10 cellular contexts compared by ENCODE assay signal in the genomic region with DNA sequence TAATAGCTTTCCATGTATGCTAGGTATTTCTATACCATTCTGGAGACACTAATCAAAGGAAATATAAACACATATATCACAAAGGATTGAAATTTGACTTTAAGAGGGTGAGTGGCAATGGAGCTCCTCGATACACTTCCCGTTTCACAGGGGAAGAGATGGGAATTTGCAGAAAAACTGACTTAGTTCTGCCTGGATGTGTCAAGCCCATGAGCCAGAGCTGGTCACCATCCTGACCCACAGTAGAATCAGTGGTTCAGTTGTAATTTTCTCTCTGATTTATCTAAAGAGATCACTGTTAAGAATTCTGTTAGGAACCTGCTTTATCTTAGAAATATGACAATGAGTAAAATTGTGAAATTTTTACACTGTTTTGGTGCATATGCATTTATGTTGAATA. TPM values are rescaled to one million over a fixed set of nuclear protein-coding genes. Genes with fewer than 3 reads are reported as not detected.
DNase-seq lines count a peak whose midpoint lies in the region; ATAC-seq, FAIRE-seq and TF ChIP-seq lines count a peak whose summit lies in the region.
"Had no signal": no experiment of that assay in that cellular context is flagged by ENCODE, and none has a peak within 500 bp of the region (broad histone marks: within the 10 kb centered on the region; RNA-seq: fewer than 3 reads in every experiment).

No MANE protein-coding gene starts in this region.

- TF ChIP-seq CTCF in uterus (IDR thresholded peaks at IDR 0.05) (no peak), D721Med (IDR thresholded peaks at IDR 0.05; ENCODE audit: insufficient read depth, missing control alignments) (no peak)

- H3K36me3 ChIP-seq in uterus, result no peaks in the 10 kb centered on the region

- TF ChIP-seq POLR2A in uterus (IDR thresholded peaks at IDR 0.05), result no peak

- no peaks in the 10 kb centered on the region for H3K9me3 ChIP-seq in uterus

- H3K4me3 ChIP-seq in uterus, result peak overlapping the region in 1 of 2 donors; percentile 10

- H3K27ac ChIP-seq in uterus, result peak overlapping the region; percentile 41 to 57
- H3K27ac ChIP-seq: C4-2B had no signal

- FAIRE-seq in D721Med (lab: Jason Lieb, UNC), result no peak

- DNase-seq in Right ventricle myocardium inferior (ENCODE audit: missing footprints), result no peak
- no peak for DNase-seq in cardiac septum (ENCODE audit: low spot score)
- DNase-seq in left ventricle myocardium superior, result no peak
- no peak for DNase-seq in uterus
- no peak for DNase-seq in ecto neural progenitor cell (ENCODE audit: low spot score)
- no peak for DNase-seq in D721Med (ENCODE audit: insufficient read length, low spot score)
- DNase-seq: NCI-H1048 had no signal

- intact Hi-C loops in Right ventricle myocardium inferior (cut with DNase I) (no loop called here), cardiac septum (cut with DNase I) (no loop called here), left ventricle myocardium superior (cut with micrococcal nuclease) (no loop called here), uterus (cut with DNase I; ENCODE audit: low total_unique reads) (no loop called here)

- peak; percentile 40 for ATAC-seq in Right ventricle myocardium inferior
- peak; percentile 49 for ATAC-seq in SK-N-SH treated with all-trans-retinoic acid at 6 μM for 48 hours
- peak; percentile 57 for ATAC-seq in left ventricle myocardium superior
- ATAC-seq in GM18519 (IDR thresholded peaks at IDR 0.05; ENCODE audit: low FRiP score, unreplicated experiment), result no peak

- H3K4me1 ChIP-seq in uterus, result no peaks in the 10 kb centered on the region

- H3K27me3 ChIP-seq in uterus, result no peaks in the 10 kb centered on the region

TF ChIP-seq in SK-N-SH treated with all-trans-retinoic acid at 6 μM for 48 hours, 23 proteins besides CTCF, POLR2A, EP300 and RAD21:
- no peak for TF ChIP-seq BACH2 (CRISPR knock-in tag; IDR thresholded peaks at IDR 0.05; ENCODE audit: borderline replicate concordance)
- TF ChIP-seq ZNF8 (CRISPR knock-in tag; IDR thresholded peaks at IDR 0.05), result no peak
- no peak for TF ChIP-seq ZFP3 (CRISPR knock-in tag; IDR thresholded peaks at IDR 0.05)
- no peak for TF ChIP-seq OSR1 (CRISPR knock-in tag; IDR thresholded peaks at IDR 0.05)
- TF ChIP-seq, protein P1, sequence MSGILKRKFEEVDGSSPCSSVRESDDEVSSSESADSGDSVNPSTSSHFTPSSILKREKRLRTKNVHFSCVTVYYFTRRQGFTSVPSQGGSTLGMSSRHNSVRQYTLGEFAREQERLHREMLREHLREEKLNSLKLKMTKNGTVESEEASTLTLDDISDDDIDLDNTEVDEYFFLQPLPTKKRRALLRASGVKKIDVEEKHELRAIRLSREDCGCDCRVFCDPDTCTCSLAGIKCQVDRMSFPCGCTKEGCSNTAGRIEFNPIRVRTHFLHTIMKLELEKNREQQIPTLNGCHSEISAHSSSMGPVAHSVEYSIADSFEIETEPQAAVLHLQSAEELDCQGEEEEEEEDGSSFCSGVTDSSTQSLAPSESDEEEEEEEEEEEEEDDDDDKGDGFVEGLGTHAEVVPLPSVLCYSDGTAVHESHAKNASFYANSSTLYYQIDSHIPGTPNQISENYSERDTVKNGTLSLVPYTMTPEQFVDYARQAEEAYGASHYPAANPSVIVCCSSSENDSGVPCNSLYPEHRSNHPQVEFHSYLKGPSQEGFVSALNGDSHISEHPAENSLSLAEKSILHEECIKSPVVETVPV (CRISPR knock-in tag; IDR thresholded peaks at IDR 0.05), result no peak
- TF ChIP-seq, protein P2, sequence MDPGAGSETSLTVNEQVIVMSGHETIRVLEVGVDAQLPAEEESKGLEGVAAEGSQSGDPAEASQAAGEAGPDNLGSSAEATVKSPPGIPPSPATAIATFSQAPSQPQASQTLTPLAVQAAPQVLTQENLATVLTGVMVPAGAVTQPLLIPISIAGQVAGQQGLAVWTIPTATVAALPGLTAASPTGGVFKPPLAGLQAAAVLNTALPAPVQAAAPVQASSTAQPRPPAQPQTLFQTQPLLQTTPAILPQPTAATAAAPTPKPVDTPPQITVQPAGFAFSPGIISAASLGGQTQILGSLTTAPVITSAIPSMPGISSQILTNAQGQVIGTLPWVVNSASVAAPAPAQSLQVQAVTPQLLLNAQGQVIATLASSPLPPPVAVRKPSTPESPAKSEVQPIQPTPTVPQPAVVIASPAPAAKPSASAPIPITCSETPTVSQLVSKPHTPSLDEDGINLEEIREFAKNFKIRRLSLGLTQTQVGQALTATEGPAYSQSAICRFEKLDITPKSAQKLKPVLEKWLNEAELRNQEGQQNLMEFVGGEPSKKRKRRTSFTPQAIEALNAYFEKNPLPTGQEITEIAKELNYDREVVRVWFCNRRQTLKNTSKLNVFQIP (CRISPR knock-in tag; IDR thresholded peaks at IDR 0.05; ENCODE audit: borderline replicate concordance, low read depth), result no peak
- TF ChIP-seq, protein P3, sequence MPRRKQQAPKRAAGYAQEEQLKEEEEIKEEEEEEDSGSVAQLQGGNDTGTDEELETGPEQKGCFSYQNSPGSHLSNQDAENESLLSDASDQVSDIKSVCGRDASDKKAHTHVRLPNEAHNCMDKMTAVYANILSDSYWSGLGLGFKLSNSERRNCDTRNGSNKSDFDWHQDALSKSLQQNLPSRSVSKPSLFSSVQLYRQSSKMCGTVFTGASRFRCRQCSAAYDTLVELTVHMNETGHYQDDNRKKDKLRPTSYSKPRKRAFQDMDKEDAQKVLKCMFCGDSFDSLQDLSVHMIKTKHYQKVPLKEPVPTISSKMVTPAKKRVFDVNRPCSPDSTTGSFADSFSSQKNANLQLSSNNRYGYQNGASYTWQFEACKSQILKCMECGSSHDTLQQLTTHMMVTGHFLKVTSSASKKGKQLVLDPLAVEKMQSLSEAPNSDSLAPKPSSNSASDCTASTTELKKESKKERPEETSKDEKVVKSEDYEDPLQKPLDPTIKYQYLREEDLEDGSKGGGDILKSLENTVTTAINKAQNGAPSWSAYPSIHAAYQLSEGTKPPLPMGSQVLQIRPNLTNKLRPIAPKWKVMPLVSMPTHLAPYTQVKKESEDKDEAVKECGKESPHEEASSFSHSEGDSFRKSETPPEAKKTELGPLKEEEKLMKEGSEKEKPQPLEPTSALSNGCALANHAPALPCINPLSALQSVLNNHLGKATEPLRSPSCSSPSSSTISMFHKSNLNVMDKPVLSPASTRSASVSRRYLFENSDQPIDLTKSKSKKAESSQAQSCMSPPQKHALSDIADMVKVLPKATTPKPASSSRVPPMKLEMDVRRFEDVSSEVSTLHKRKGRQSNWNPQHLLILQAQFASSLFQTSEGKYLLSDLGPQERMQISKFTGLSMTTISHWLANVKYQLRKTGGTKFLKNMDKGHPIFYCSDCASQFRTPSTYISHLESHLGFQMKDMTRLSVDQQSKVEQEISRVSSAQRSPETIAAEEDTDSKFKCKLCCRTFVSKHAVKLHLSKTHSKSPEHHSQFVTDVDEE (CRISPR knock-in tag; IDR thresholded peaks at IDR 0.05), result no peak
- TF ChIP-seq RARB (CRISPR knock-in tag; IDR thresholded peaks at IDR 0.05), result no peak
- TF ChIP-seq PPARA (CRISPR knock-in tag; IDR thresholded peaks at IDR 0.05; ENCODE audit: borderline replicate concordance), result no peak
- TF ChIP-seq ZNF565 (CRISPR knock-in tag; conservative IDR thresholded peaks at IDR 0.05; ENCODE audit: low read depth), result no peak

RNA-seq across cellular contexts. Expression of a gene that starts 34.2 kb away (rescaled TPM):
- 96.2 TPM for total RNA-seq in Right ventricle myocardium inferior
- 82.5 TPM for total RNA-seq in cardiac septum
- total RNA-seq in left ventricle myocardium superior, result 100 TPM
- total RNA-seq in uterus, result 10 to 100 TPM in 3 of 4 donors, 1 to 10 TPM in 1; 7.3 to 32.5 (median 15.0) TPM

RNA-seq across cellular contexts. Expression of a gene that starts 53.5 kb away (rescaled TPM):
- not detected for total RNA-seq in Right ventricle myocardium inferior
- not detected for total RNA-seq in cardiac septum
- total RNA-seq in left ventricle myocardium superior, result not detected
- total RNA-seq in uterus, result not detected
